1 cellular context compared by ENCODE assay signal in the genomic region with DNA sequence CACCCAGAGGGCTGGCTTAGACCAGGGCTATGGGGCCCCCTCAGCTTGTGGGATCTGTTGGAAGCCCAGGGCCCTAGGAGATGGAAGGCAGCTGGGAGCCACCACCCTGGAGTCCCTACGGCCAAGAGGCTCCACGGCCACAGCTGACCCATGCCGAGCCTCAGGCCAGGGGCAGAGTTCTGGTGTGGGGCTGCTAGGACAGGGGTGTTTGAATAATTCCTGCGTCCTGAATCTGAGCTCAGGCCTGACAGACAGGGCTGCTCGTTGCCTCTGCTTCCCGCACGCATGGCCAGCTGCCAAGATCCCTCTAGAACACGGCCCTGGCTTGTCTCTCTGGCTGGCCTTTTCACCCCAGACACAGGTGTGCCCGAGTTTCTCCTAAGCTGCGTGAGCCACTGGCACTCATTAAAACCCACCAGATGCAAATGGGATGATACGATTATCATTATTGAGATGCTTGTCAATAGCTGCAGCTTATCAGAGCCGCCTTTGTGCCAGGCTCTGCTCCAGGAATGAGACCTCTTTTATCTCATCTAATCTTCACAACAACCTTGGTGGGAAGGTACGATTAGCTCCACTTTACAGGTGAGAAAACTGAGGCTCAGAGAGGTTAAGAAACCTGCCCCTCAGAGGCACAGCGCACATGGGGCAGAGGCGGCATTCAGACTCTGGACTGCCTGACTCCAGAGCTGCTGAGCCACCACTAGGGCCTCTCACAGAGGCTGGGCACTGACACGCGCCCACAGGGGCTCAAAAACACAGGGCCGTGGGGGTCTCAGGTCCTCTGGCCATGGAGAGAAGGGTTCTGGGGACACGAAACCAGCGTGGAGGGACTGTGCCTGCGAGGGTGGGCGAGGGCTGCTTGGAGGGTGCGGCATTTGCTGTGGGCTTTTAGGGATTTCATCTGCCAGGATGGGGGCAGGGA.
TF ChIP-seq lines count a peak whose summit lies in the region.

No MANE protein-coding gene starts in this region.

TF ChIP-seq in GM12878, 131 proteins besides CTCF, POLR2A, EP300 and RAD21:
- TF ChIP-seq BCL11A (IDR thresholded peaks at IDR 0.05; ENCODE audit: low read depth, low read length), result no peak
- TF ChIP-seq IRF3 (IDR thresholded peaks at IDR 0.05), result no peak
- TF ChIP-seq, protein P1, sequence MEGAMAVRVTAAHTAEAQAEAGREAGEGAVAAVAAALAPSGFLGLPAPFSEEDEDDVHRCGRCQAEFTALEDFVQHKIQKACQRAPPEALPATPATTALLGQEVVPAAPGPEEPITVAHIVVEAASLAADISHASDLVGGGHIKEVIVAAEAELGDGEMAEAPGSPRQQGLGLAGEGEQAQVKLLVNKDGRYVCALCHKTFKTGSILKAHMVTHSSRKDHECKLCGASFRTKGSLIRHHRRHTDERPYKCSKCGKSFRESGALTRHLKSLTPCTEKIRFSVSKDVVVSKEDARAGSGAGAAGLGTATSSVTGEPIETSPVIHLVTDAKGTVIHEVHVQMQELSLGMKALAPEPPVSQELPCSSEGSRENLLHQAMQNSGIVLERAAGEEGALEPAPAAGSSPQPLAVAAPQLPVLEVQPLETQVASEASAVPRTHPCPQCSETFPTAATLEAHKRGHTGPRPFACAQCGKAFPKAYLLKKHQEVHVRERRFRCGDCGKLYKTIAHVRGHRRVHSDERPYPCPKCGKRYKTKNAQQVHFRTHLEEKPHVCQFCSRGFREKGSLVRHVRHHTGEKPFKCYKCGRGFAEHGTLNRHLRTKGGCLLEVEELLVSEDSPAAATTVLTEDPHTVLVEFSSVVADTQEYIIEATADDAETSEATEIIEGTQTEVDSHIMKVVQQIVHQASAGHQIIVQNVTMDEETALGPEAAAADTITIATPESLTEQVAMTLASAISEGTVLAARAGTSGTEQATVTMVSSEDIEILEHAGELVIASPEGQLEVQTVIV (IDR thresholded peaks at IDR 0.05; ENCODE audit: borderline replicate concordance, partially characterized antibody), result no peak
- TF ChIP-seq, protein P2, sequence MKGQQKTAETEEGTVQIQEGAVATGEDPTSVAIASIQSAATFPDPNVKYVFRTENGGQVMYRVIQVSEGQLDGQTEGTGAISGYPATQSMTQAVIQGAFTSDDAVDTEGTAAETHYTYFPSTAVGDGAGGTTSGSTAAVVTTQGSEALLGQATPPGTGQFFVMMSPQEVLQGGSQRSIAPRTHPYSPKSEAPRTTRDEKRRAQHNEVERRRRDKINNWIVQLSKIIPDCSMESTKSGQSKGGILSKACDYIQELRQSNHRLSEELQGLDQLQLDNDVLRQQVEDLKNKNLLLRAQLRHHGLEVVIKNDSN (IDR thresholded peaks at IDR 0.05; ENCODE audit: borderline replicate concordance, extremely low read length, insufficient read depth, low read depth, low read length), result no peak
- no peak for TF ChIP-seq CREM (IDR thresholded peaks at IDR 0.05; ENCODE audit: low read depth)
- TF ChIP-seq KDM1A (IDR thresholded peaks at IDR 0.05; ENCODE audit: borderline replicate concordance), result no peak
- no peak for TF ChIP-seq DPF2 (IDR thresholded peaks at IDR 0.05)
